8 cellular contexts compared by ENCODE assay signal in genomic region chr20:2509468-2509781, GRCh38. TPM values are rescaled to one million over a fixed set of nuclear protein-coding genes. Genes with fewer than 3 reads are reported as not detected.
DNase-seq lines count a peak whose midpoint lies in the region; ATAC-seq and TF ChIP-seq lines count a peak whose summit lies in the region.

No MANE protein-coding gene starts in this region.

- in situ Hi-C loops in GM13976 (cut with MboI; ENCODE audit: low sequenced_read_pairs, unreplicated experiment), result no loop called here

- intact Hi-C loops in activated CD4-positive, alpha-beta T cell treated with anti-CD3 and anti-CD28 coated beads, Interleukin-2, amount 10 ng/mL, durations not matched to agents 24 days and 14 days (cut with micrococcal nuclease), result loop anchor here (1.0 to 5.0 kb wide), 3 partner anchors 15 to 143 kb away; partner anchors contain the start of genes NOP56 and SNRPB
- intact Hi-C loops in ascending aorta (cut with DNase I), result loop anchor here (1.0 to 5.0 kb wide), 3 partner anchors 15 to 407 kb away; partner anchors contain the start of genes NOP56 and STK35
- intact Hi-C loops in testis (cut with DNase I; ENCODE audit: low total_unique reads), result no loop called here

- DNase-seq in activated CD4-positive, alpha-beta T cell treated with anti-CD3 and anti-CD28 coated beads, Interleukin-2, amount 10 ng/mL, durations not matched to agents 24 days and 14 days, result no peak
- DNase-seq in activated CD4-positive, alpha-beta T cell treated with anti-CD3 and anti-CD28 coated beads for 48 hours, result no peak
- DNase-seq in ascending aorta (ENCODE audit: low spot score in 2 of 2) (no peak), testis (no peak), RPMI8226 (no peak), GM13976 (ENCODE audit: low spot score) (no peak)

- H3K27me3 ChIP-seq in ascending aorta, result no peaks in the 10 kb centered on the region
- H3K27me3 ChIP-seq in liver (ENCODE audit: control insufficient read depth in 4 of 4, insufficient read depth in 4 of 4, low read length in 3 of 4), result no peaks in the 10 kb centered on the region
- no peaks in the 10 kb centered on the region for H3K27me3 ChIP-seq in testis

- no peak for TF ChIP-seq POLR2A in testis (IDR thresholded peaks at IDR 0.05)

- peaks cover 23% of the 10 kb centered on the region for H3K27me3 Mint-ChIP-seq in activated CD4-positive, alpha-beta T cell treated with anti-CD3 and anti-CD28 coated beads, Interleukin-2, amount 10 ng/mL, durations not matched to agents 24 days and 14 days

- 65% methylated on average over 9 of the region's 9 CpGs for WGBS in liver
- WGBS in testis, 2 donors, result 22 to 31% methylated on average over 8 to 9 of the region's 9 CpGs

- H3K4me3 ChIP-seq in ascending aorta, result peak overlapping the region; percentile 74 to 80
- H3K4me3 ChIP-seq in liver (ENCODE audit: low read depth in 1 of 3, low read length in 3 of 3), result peak overlapping the region; percentile 66 to 84 (median 71)
- peak overlapping the region; percentile 71 to 90 for H3K4me3 ChIP-seq in testis

- peaks cover 12% of the 10 kb centered on the region for H3K36me3 Mint-ChIP-seq in activated CD4-positive, alpha-beta T cell treated with anti-CD3 and anti-CD28 coated beads, Interleukin-2, amount 10 ng/mL, durations not matched to agents 24 days and 14 days (ENCODE audit: low read depth)

- peak overlapping the region; percentile 76 to 93 for H3K9ac ChIP-seq in liver (ENCODE audit: low read depth in 1 of 2, low read length in 2 of 2)

- no peaks in the 10 kb centered on the region for H3K36me3 ChIP-seq in ascending aorta
- no peaks in the 10 kb centered on the region for H3K36me3 ChIP-seq in liver (ENCODE audit: control insufficient read depth in 4 of 4, insufficient read depth in 3 of 4, low read depth in 1 of 4, low read length in 3 of 4)
- H3K36me3 ChIP-seq in testis (ENCODE audit: low read depth, missing control alignments), result no peaks in the 10 kb centered on the region

- H3K9me3 Mint-ChIP-seq in activated CD4-positive, alpha-beta T cell treated with anti-CD3 and anti-CD28 coated beads, Interleukin-2, amount 10 ng/mL, durations not matched to agents 24 days and 14 days, result no peaks in the 10 kb centered on the region

- no peak for TF ChIP-seq RAD21 in liver (IDR thresholded peaks at IDR 0.05)

- H3K27ac ChIP-seq in ascending aorta, result peak overlapping the region; percentile 88 to 90
- H3K27ac ChIP-seq in liver (ENCODE audit: low read depth in 1 of 2, low read length in 2 of 2), result peak overlapping the region; percentile 59 to 77
- H3K27ac ChIP-seq in testis, result peak overlapping the region; percentile 92

- H3K4me1 Mint-ChIP-seq in activated CD4-positive, alpha-beta T cell treated with anti-CD3 and anti-CD28 coated beads, Interleukin-2, amount 10 ng/mL, durations not matched to agents 24 days and 14 days, result peaks cover 13% of the 10 kb centered on the region

- peak overlapping the region; percentile 98 for H3K27ac Mint-ChIP-seq in activated CD4-positive, alpha-beta T cell treated with anti-CD3 and anti-CD28 coated beads, Interleukin-2, amount 10 ng/mL, durations not matched to agents 24 days and 14 days

- H3K4me3 Mint-ChIP-seq in activated CD4-positive, alpha-beta T cell treated with anti-CD3 and anti-CD28 coated beads, Interleukin-2, amount 10 ng/mL, durations not matched to agents 24 days and 14 days, result peak overlapping the region; percentile 99

- H3K4me1 ChIP-seq in ascending aorta, result peaks cover 0 to 13% of the 10 kb centered on the region in 2 donors
- peaks cover 3 to 15% (median 9%) of the 10 kb centered on the region in 4 donors for H3K4me1 ChIP-seq in liver (ENCODE audit: control insufficient read depth in 4 of 4, insufficient read depth in 4 of 4, low read length in 3 of 4)
- peaks cover 13% of the 10 kb centered on the region for H3K4me1 ChIP-seq in testis

- TF ChIP-seq CTCF in ascending aorta (IDR thresholded peaks at IDR 0.05) (no peak), liver (IDR thresholded peaks at IDR 0.05; ENCODE audit: low read depth, low read length, missing input control) (no peak), testis (IDR thresholded peaks at IDR 0.05) (no peak), GM13976 (IDR thresholded peaks at IDR 0.05; ENCODE audit: borderline replicate concordance, control extremely low read depth, extremely low read depth, insufficient read depth, missing control alignments) (no peak)

- H3K9me3 ChIP-seq in ascending aorta, result no peaks in the 10 kb centered on the region
- no peaks in the 10 kb centered on the region for H3K9me3 ChIP-seq in liver (ENCODE audit: control insufficient read depth in 4 of 4, low read length in 3 of 4)
- H3K9me3 ChIP-seq in testis, result no peaks in the 10 kb centered on the region

- no peak for ATAC-seq in GM21381 (IDR thresholded peaks at IDR 0.05; ENCODE audit: unreplicated experiment)

TF ChIP-seq in liver, 16 proteins besides CTCF, POLR2A, EP300 and RAD21:
- TF ChIP-seq EGR1 (IDR thresholded peaks at IDR 0.05; ENCODE audit: low read depth in 2 of 2), result no peak
- TF ChIP-seq, protein P1, sequence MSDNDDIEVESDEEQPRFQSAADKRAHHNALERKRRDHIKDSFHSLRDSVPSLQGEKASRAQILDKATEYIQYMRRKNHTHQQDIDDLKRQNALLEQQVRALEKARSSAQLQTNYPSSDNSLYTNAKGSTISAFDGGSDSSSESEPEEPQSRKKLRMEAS (IDR thresholded peaks at IDR 0.05), result no peak
- TF ChIP-seq REST (IDR thresholded peaks at IDR 0.05), result no peak
- no peak for TF ChIP-seq FOXA2 (IDR thresholded peaks at IDR 0.05)
- no peak for TF ChIP-seq NR2F2 (IDR thresholded peaks at IDR 0.05)
- TF ChIP-seq, protein P2, sequence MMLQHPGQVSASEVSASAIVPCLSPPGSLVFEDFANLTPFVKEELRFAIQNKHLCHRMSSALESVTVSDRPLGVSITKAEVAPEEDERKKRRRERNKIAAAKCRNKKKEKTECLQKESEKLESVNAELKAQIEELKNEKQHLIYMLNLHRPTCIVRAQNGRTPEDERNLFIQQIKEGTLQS (IDR thresholded peaks at IDR 0.05), result no peak

RNA-seq across cellular contexts. Expression of gene ZNF343, which starts 0.7 kb away (rescaled TPM):
- total RNA-seq in activated CD4-positive, alpha-beta T cell treated with anti-CD3 and anti-CD28 coated beads, Interleukin-2, amount 10 ng/mL, durations not matched to agents 24 days and 14 days, result 18.9 and 21.4 TPM in 2 replicates
- 0.64 TPM for total RNA-seq in ascending aorta
- 10 to 100 TPM in 1 of 2 donors, 1 to 10 TPM in 1; 4.8 to 10.5 TPM for total RNA-seq in liver
- polyA plus RNA-seq in liver, result 1 to 10 TPM; 3.3 to 3.6 TPM
- 10 to 100 TPM in 1 of 2 donors, 1 to 10 TPM in 1; 9.9 to 11.7 TPM for total RNA-seq in testis
- 11.0 TPM for polyA plus RNA-seq in testis (ENCODE audit: insufficient read depth, low read depth, low replicate concordance)

RNA-seq across cellular contexts. Expression of gene TMC2, which starts 26.9 kb away (rescaled TPM):
- not detected in 2 replicates for total RNA-seq in activated CD4-positive, alpha-beta T cell treated with anti-CD3 and anti-CD28 coated beads, Interleukin-2, amount 10 ng/mL, durations not matched to agents 24 days and 14 days
- total RNA-seq in ascending aorta, result not detected
- not detected for total RNA-seq in liver
- polyA plus RNA-seq in liver, result not detected
- under 1 TPM; 0.56 to 0.63 TPM for total RNA-seq in testis
- polyA plus RNA-seq in testis (ENCODE audit: insufficient read depth, low read depth, low replicate concordance), result 0.59 TPM

RNA-seq across cellular contexts. Expression of gene SNRPB, which starts 38.8 kb away (rescaled TPM):
- 567 and 568 TPM in 2 replicates for total RNA-seq in activated CD4-positive, alpha-beta T cell treated with anti-CD3 and anti-CD28 coated beads, Interleukin-2, amount 10 ng/mL, durations not matched to agents 24 days and 14 days
- 83.5 TPM for total RNA-seq in ascending aorta
- total RNA-seq in liver, result 100 to 1,000 TPM in 1 of 2 donors, 10 to 100 TPM in 1; 42.3 to 111 TPM
- 10 to 100 TPM; 65.3 to 79.9 TPM for polyA plus RNA-seq in liver
- total RNA-seq in testis, result 100 to 1,000 TPM; 140 to 207 TPM
- polyA plus RNA-seq in testis (ENCODE audit: insufficient read depth, low read depth, low replicate concordance), result 171 TPM
